Comparison of ENCODE assay signal across 1 cellular context in the genomic region with DNA sequence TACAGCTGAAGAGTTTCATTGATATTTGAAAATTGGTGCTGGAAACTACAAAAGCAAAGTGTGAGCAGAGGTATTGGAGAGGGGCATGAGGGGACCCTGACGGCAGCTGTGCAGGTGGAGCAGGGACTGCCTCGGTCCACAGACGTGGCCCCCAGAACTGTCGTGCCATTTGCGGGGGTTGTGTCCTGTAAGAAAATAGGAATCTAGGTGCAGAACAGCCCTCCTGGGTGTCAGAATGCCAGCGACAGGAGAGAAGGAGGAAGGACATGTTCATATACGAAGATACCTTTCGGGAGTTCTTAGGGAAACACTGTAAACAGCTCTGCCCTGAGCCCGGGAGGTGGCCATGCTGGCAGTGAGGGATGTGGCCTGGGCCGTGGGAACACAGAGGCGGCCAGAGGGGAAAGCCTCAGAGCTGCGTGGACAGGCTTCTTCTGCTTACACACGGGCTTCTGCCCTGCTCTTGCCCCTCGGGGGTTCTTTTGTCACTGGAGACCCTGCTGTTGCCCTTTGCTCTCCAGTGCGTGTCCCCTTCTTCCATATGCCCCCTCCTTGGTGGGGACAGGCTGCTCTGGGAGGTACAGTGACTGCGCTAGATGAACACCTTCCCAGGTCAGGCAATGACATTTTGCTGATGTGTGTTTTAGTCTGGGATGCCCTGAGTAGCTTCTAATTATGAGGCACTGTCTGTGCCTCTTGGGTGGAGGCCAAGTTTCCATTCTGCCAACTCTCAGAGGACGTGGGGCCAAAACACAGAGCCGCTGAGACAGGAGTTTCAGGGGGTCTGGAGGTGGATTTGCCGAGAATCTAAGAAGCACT.
TF ChIP-seq lines count a peak whose summit lies in the region.

No MANE protein-coding gene starts in this region.

TF ChIP-seq in WTC11, 78 proteins besides CTCF, POLR2A, EP300 and RAD21 (continued from another document):
- TF ChIP-seq, protein P1, sequence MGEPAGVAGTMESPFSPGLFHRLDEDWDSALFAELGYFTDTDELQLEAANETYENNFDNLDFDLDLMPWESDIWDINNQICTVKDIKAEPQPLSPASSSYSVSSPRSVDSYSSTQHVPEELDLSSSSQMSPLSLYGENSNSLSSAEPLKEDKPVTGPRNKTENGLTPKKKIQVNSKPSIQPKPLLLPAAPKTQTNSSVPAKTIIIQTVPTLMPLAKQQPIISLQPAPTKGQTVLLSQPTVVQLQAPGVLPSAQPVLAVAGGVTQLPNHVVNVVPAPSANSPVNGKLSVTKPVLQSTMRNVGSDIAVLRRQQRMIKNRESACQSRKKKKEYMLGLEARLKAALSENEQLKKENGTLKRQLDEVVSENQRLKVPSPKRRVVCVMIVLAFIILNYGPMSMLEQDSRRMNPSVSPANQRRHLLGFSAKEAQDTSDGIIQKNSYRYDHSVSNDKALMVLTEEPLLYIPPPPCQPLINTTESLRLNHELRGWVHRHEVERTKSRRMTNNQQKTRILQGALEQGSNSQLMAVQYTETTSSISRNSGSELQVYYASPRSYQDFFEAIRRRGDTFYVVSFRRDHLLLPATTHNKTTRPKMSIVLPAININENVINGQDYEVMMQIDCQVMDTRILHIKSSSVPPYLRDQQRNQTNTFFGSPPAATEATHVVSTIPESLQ (CRISPR knock-in tag; IDR thresholded peaks at IDR 0.05), result no peak
- TF ChIP-seq CREB1 (CRISPR knock-in tag; IDR thresholded peaks at IDR 0.05) (no peak), NFATC4 (CRISPR knock-in tag; IDR thresholded peaks at IDR 0.05) (no peak), GTF2I (CRISPR knock-in tag; conservative IDR thresholded peaks at IDR 0.05) (no peak), NR3C1 (CRISPR knock-in tag; conservative IDR thresholded peaks at IDR 0.05; ENCODE audit: low read depth) (no peak), CREM (CRISPR knock-in tag; IDR thresholded peaks at IDR 0.05) (no peak), SMAD3 (CRISPR knock-in tag; IDR thresholded peaks at IDR 0.05; ENCODE audit: borderline replicate concordance) (no peak), ZNF138 (CRISPR knock-in tag; conservative IDR thresholded peaks at IDR 0.05) (no peak), JAZF1 (CRISPR knock-in tag; IDR thresholded peaks at IDR 0.05) (no peak)
- TF ChIP-seq, protein P2, sequence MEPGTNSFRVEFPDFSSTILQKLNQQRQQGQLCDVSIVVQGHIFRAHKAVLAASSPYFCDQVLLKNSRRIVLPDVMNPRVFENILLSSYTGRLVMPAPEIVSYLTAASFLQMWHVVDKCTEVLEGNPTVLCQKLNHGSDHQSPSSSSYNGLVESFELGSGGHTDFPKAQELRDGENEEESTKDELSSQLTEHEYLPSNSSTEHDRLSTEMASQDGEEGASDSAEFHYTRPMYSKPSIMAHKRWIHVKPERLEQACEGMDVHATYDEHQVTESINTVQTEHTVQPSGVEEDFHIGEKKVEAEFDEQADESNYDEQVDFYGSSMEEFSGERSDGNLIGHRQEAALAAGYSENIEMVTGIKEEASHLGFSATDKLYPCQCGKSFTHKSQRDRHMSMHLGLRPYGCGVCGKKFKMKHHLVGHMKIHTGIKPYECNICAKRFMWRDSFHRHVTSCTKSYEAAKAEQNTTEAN (CRISPR knock-in tag; IDR thresholded peaks at IDR 0.05), result no peak
- TF ChIP-seq, protein P3, sequence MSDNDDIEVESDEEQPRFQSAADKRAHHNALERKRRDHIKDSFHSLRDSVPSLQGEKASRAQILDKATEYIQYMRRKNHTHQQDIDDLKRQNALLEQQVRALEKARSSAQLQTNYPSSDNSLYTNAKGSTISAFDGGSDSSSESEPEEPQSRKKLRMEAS (CRISPR knock-in tag; IDR thresholded peaks at IDR 0.05), result no peak
- TF ChIP-seq, protein P4, sequence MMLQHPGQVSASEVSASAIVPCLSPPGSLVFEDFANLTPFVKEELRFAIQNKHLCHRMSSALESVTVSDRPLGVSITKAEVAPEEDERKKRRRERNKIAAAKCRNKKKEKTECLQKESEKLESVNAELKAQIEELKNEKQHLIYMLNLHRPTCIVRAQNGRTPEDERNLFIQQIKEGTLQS (CRISPR knock-in tag; conservative IDR thresholded peaks at IDR 0.05), result no peak
- TF ChIP-seq, protein P5, sequence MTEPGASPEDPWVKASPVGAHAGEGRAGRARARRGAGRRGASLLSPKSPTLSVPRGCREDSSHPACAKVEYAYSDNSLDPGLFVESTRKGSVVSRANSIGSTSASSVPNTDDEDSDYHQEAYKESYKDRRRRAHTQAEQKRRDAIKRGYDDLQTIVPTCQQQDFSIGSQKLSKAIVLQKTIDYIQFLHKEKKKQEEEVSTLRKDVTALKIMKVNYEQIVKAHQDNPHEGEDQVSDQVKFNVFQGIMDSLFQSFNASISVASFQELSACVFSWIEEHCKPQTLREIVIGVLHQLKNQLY (CRISPR knock-in tag; IDR thresholded peaks at IDR 0.05), result no peak
